Comparison of ENCODE assay signal across 8 cellular contexts in genomic region chr9:1051286-1052118, GRCh38. TPM values are rescaled to one million over a fixed set of nuclear protein-coding genes. Genes with fewer than 3 reads are reported as not detected.
A peak's percentile ranks its signal among the peaks of the same experiment; 100 is the strongest.
DNase-seq lines count a peak whose midpoint lies in the region; ATAC-seq and TF ChIP-seq lines count a peak whose summit lies in the region.

No MANE protein-coding gene starts in this region.

- peak overlapping the region; percentile 10 for H3K4me3 Mint-ChIP-seq in activated naive CD8-positive, alpha-beta T cell treated with anti-CD3 and anti-CD28 coated beads for 36 hours
- peak overlapping the region; percentile 66 to 86 for H3K4me3 Mint-ChIP-seq in stimulated activated naive CD8-positive, alpha-beta T cell treated with anti-CD3 and anti-CD28 coated beads, Interleukin-15, amount 100 ng/mL, for 72 hours

- peaks cover 4% of the 10 kb centered on the region for H3K36me3 Mint-ChIP-seq in activated naive CD8-positive, alpha-beta T cell treated with anti-CD3 and anti-CD28 coated beads for 36 hours

- peaks cover 6% of the 10 kb centered on the region for H3K9me3 Mint-ChIP-seq in activated naive CD8-positive, alpha-beta T cell treated with anti-CD3 and anti-CD28 coated beads for 36 hours
- H3K9me3 Mint-ChIP-seq in stimulated activated naive CD8-positive, alpha-beta T cell treated with anti-CD3 and anti-CD28 coated beads, Interleukin-15, amount 100 ng/mL, for 72 hours: no peaks in the 10 kb centered on the region

- TF ChIP-seq CTCF in kidney epithelial cell (IDR thresholded peaks at IDR 0.05; ENCODE audit: insufficient read depth, low read length, poor library complexity, severe bottlenecking) (no peak), omental fat pad (IDR thresholded peaks at IDR 0.05) (no peak)

- DNase-seq in DMS153 (lab: John Stamatoyannopoulos, UW) (peak; percentile 69), HEK293T (ENCODE audit: extremely low spot score) (peak; percentile 10), kidney epithelial cell (ENCODE audit: low read depth) (no peak), omental fat pad (ENCODE audit: low spot score) (no peak), activated gamma-delta T cell (lab: John Stamatoyannopoulos, UW) (no peak), NCI-H146 (lab: John Stamatoyannopoulos, UW) (no peak)
- peak; percentile 52 for DNase-seq in activated naive CD8-positive, alpha-beta T cell treated with anti-CD3 and anti-CD28 coated beads for 36 hours
- DNase-seq in stimulated activated naive CD8-positive, alpha-beta T cell treated with anti-CD3 and anti-CD28 coated beads, Interleukin-15, amount 100 ng/mL, for 72 hours: peak in 1 of 2 donors; percentile 60

- peak overlapping the region; percentile 35 for H3K4me3 ChIP-seq in kidney epithelial cell (ENCODE audit: low read depth, low read length)

- no peaks in the 10 kb centered on the region for H3K36me3 ChIP-seq in kidney epithelial cell (ENCODE audit: control insufficient read depth, insufficient read depth, low read length)

- POLR2A ChIA-PET in HEK293T (lab: Yijun Ruan, JAX): no interaction called here

- peaks cover 95% of the 10 kb centered on the region for H3K27me3 Mint-ChIP-seq in activated naive CD8-positive, alpha-beta T cell treated with anti-CD3 and anti-CD28 coated beads for 36 hours
- H3K27me3 Mint-ChIP-seq in stimulated activated naive CD8-positive, alpha-beta T cell treated with anti-CD3 and anti-CD28 coated beads, Interleukin-15, amount 100 ng/mL, for 72 hours: peaks cover 100% of the 10 kb centered on the region

- CTCF ChIA-PET in HEK293T (lab: Yijun Ruan, JAX): no interaction called here

- peaks cover 49% of the 10 kb centered on the region for H3K4me1 Mint-ChIP-seq in activated naive CD8-positive, alpha-beta T cell treated with anti-CD3 and anti-CD28 coated beads for 36 hours
- peaks cover 66% of the 10 kb centered on the region for H3K4me1 Mint-ChIP-seq in stimulated activated naive CD8-positive, alpha-beta T cell treated with anti-CD3 and anti-CD28 coated beads, Interleukin-15, amount 100 ng/mL, for 72 hours

- peaks cover 74% of the 10 kb centered on the region for H3K27me3 ChIP-seq in kidney epithelial cell (ENCODE audit: control insufficient read depth, insufficient read depth, low read length)

- peak; percentile 60 for ATAC-seq in stimulated activated naive CD8-positive, alpha-beta T cell treated with anti-CD3 and anti-CD28 coated beads, Interleukin-15, amount 100 ng/mL, for 72 hours
- no peak for ATAC-seq in omental fat pad (ENCODE audit: low FRiP score)

- H3K27ac Mint-ChIP-seq in activated naive CD8-positive, alpha-beta T cell treated with anti-CD3 and anti-CD28 coated beads for 36 hours: no peak overlapping the region
- H3K27ac Mint-ChIP-seq in stimulated activated naive CD8-positive, alpha-beta T cell treated with anti-CD3 and anti-CD28 coated beads, Interleukin-15, amount 100 ng/mL, for 72 hours: no peak overlapping the region

TF ChIP-seq in HEK293T, 16 proteins besides CTCF, POLR2A, EP300 and RAD21:
- no peak for TF ChIP-seq FOXM1 (IDR thresholded peaks at IDR 0.05; ENCODE audit: borderline replicate concordance)
- TF ChIP-seq HDGF (IDR thresholded peaks at IDR 0.05; ENCODE audit: borderline replicate concordance): no peak
- no peak for TF ChIP-seq FOXK2 (IDR thresholded peaks at IDR 0.05)
- no peak for TF ChIP-seq ARNT (IDR thresholded peaks at IDR 0.05)
- TF ChIP-seq SUZ12 (IDR thresholded peaks at IDR 0.05): no peak
- TF ChIP-seq CTBP1 (IDR thresholded peaks at IDR 0.05; ENCODE audit: borderline replicate concordance): no peak
- TF ChIP-seq ELF4 (IDR thresholded peaks at IDR 0.05): no peak
- TF ChIP-seq SP1 (IDR thresholded peaks at IDR 0.05): no peak
TF ChIP-seq in HEK293T: peak in this region for 0.

RNA-seq across cellular contexts. Expression of gene DMRT2, which starts 1.3 kb away (rescaled TPM):
- not detected for total RNA-seq in activated naive CD8-positive, alpha-beta T cell treated with anti-CD3 and anti-CD28 coated beads for 36 hours
- 0.17 TPM in 1 of 2 replicates, not detected in the other for total RNA-seq in kidney epithelial cell
- total RNA-seq in omental fat pad: 1 to 10 TPM; 1.1 to 4.9 (median 2.4) TPM

Comparison
In these comparisons a context has a peak if more than half of its experiments do, and no peak if none do; other contexts are left out.
1. DNase-seq: peak in DMS153 (single experiment), HEK293T (single experiment) and activated naive CD8-positive, alpha-beta T cell treated with anti-CD3 and anti-CD28 coated beads for 36 hours (single experiment); none in kidney epithelial cell (single experiment), omental fat pad (single experiment), activated gamma-delta T cell (single experiment) and NCI-H146 (single experiment).